Comparison of ENCODE assay signal across 19 cellular contexts in the genomic region with DNA sequence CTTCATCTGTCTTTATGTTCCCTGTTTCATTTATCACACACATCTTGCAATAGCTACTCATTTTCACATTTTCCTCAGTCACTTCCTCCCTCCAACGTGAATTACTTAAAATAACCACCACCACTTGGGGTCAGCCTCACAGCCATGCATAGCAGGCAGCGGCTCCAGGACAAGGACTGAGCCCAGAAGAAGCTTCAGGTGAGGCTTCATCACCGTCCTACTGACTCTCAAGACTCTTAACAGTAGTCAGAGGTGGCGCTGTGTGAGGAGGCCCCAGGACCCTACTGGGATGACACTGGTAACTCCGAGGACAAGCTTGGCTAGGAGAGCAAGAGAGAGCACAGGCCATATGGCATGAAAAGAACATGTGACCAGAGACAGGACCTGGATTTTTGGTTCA. TPM values are rescaled to one million over a fixed set of nuclear protein-coding genes. Genes with fewer than 3 reads are reported as not detected.
DNase-seq lines count a peak whose midpoint lies in the region; ATAC-seq lines count a peak whose summit lies in the region.
"Had no signal": no experiment of that assay in that cellular context is flagged by ENCODE, and none has a peak within 500 bp of the region (broad histone marks: within the 10 kb centered on the region; RNA-seq: fewer than 3 reads in every experiment).

No MANE protein-coding gene starts in this region.

- H3K27me3 ChIP-seq in BLaER1 treated with 17β-estradiol and CSF1 and Interleukin-3, amounts not matched to agents 10 nM and 100 nM: peaks cover 0 to 15% (median 0%) of the 10 kb centered on the region in 11 experiments; a peak in 2 of 22 replicates
- H3K27me3 ChIP-seq in H7 (ENCODE audit: control insufficient read depth, insufficient read depth, low read length): no peaks in the 10 kb centered on the region
- H3K27me3 ChIP-seq: hepatocyte had no signal

- H3K27ac ChIP-seq in BLaER1 treated with 17β-estradiol and CSF1 and Interleukin-3, amounts not matched to agents 10 nM and 100 nM: peak overlapping the region in 9 of 11 experiments; percentile 44 to 83 (median 77); a peak in 18 of 22 replicates
- H3K27ac ChIP-seq: hepatocyte, skin epidermis had no signal

- peak; percentile 32 for DNase-seq in H7
- peak; percentile 61 for DNase-seq in NOMO-1 treated with dmso at 0.1 percent for 144 hours (lab: John Stamatoyannopoulos, UW; ENCODE audit: unreplicated experiment)
- DNase-seq in cerebellar cortex (ENCODE audit: low spot score): peak; percentile 36
- DNase-seq in retina: no peak
- DNase-seq in stimulated activated CD4-positive, alpha-beta T cell treated with anti-CD3 and anti-CD28 coated beads, Interleukin-1b, Interleukin-23, amount 100 ng/mL, for 48 hours: no peak
- no peak for DNase-seq in NCI-H2196 (lab: John Stamatoyannopoulos, UW; ENCODE audit: unreplicated experiment)
- DNase-seq: activated T-cell treated with anti-CD3 and anti-CD28 coated beads, Interleukin-2, amount 50 U/mL, for 4 hours; Caco-2; effector CD8-positive, alpha-beta T cell; left colon; NCI-H1092 treated with DMSO at 0.1 percent for 48 hours; occipital lobe; Right ventricle myocardium superior; T1000 had no signal

- H3K4me1 ChIP-seq in BLaER1 treated with 17β-estradiol and CSF1 and Interleukin-3, amounts not matched to agents 10 nM and 100 nM: peaks cover 39 to 58% (median 46%) of the 10 kb centered on the region in 10 experiments
- H3K4me1 ChIP-seq: Caco-2 had no signal

- ATAC-seq in HG02840 (IDR thresholded peaks at IDR 0.05; ENCODE audit: low FRiP score, unreplicated experiment): no peak
- ATAC-seq: activated T-cell treated with anti-CD3 and anti-CD28 coated beads, Interleukin-2, amount 50 U/mL, for 4 hours; left colon; stimulated activated memory B cell treated with anti-CD40 and anti-IgM and Interleukin-4, amounts not matched to agents 10 μg/mL and 1 μg/mL and 100 μg/mL, for 72 hours had no signal

- no peak overlapping the region for H3K4me3 ChIP-seq in BLaER1 treated with 17β-estradiol and CSF1 and Interleukin-3, amounts not matched to agents 10 nM and 100 nM
- H3K4me3 ChIP-seq in H7 (ENCODE audit: insufficient read depth, low read depth, low read length): no peak overlapping the region
- H3K4me3 ChIP-seq: hepatocyte, skin epidermis had no signal

- H3K9me3 ChIP-seq in BLaER1 treated with 17β-estradiol and CSF1 and Interleukin-3, amounts not matched to agents 10 nM and 100 nM (replicated peaks in 1 of 11): peaks cover 0 to 9% (median 4%) of the 10 kb centered on the region in 11 experiments; a peak in 7 of 22 replicates
- H3K9me3 ChIP-seq: Caco-2 had no signal

- peaks cover 0 to 8% (median 0%) of the 10 kb centered on the region in 11 experiments; a peak in 1 of 22 replicates for H4K20me1 ChIP-seq in BLaER1 treated with 17β-estradiol and CSF1 and Interleukin-3, amounts not matched to agents 10 nM and 100 nM

- peak overlapping the region; percentile 68 to 90 (median 83) for H3K4me2 ChIP-seq in BLaER1 treated with 17β-estradiol and CSF1 and Interleukin-3, amounts not matched to agents 10 nM and 100 nM
- H3K4me2 ChIP-seq: hepatocyte had no signal

- no peaks in the 10 kb centered on the region for H3K36me3 ChIP-seq in BLaER1 treated with 17β-estradiol and CSF1 and Interleukin-3, amounts not matched to agents 10 nM and 100 nM
- H3K36me3 ChIP-seq in H7 (replicated peaks; ENCODE audit: control insufficient read depth, insufficient read depth, low read length): no peaks in the 10 kb centered on the region

- peak overlapping the region in 9 of 11 experiments; percentile 30 to 74 (median 58); a peak in 15 of 22 replicates for H3K9ac ChIP-seq in BLaER1 treated with 17β-estradiol and CSF1 and Interleukin-3, amounts not matched to agents 10 nM and 100 nM

RNA-seq across cellular contexts. Expression of a gene that starts 15.5 kb away (rescaled TPM):
- 0.38 and 0.52 TPM in 2 replicates for total RNA-seq in H7 (2014; rRNA removed; shearing (Covaris generic))
- total RNA-seq: Caco-2, hepatocyte had no signal

Comparison
In these comparisons a context has a peak if more than half of its experiments do, and no peak if none do; other contexts are left out.
1. DNase-seq: peak in H7 (single experiment), NOMO-1 treated with dmso at 0.1 percent for 144 hours (single experiment) and cerebellar cortex (single experiment); none in retina (single experiment), stimulated activated CD4-positive, alpha-beta T cell treated with anti-CD3 and anti-CD28 coated beads, Interleukin-1b, Interleukin-23, amount 100 ng/mL, for 48 hours (single experiment) and NCI-H2196 (single experiment).